ENCODE assay signal across 27 cellular contexts in genomic region chr2:23587330-23587729, GRCh38.
DNase-seq lines count a peak whose midpoint lies in the region; ATAC-seq, FAIRE-seq and TF ChIP-seq lines count a peak whose summit lies in the region.
"Had no signal": no experiment of that assay in that cellular context is flagged by ENCODE, and none has a peak within 500 bp of the region (broad histone marks: within the 10 kb centered on the region; RNA-seq: fewer than 3 reads in every experiment).

No MANE protein-coding gene starts in this region.

- no peaks in the 10 kb centered on the region for H3K9me3 ChIP-seq in HEK293 (ENCODE audit: control insufficient read depth, insufficient read depth, low read depth, low read length)
- no peaks in the 10 kb centered on the region for H3K9me3 ChIP-seq in kidney (ENCODE audit: control insufficient read depth in 1 of 2, low read length in 2 of 2)
- H3K9me3 ChIP-seq in gastrocnemius medialis, result no peaks in the 10 kb centered on the region
- H3K9me3 ChIP-seq: BLaER1, neutrophil, SJSA1, transverse colon had no signal

- TF ChIP-seq POLR2A in gastrocnemius medialis (IDR thresholded peaks at IDR 0.05), result no peak

- TF ChIP-seq CTCF in HEK293 (tag by site-specific recombination; IDR thresholded peaks at IDR 0.05) (no peak), kidney (IDR thresholded peaks at IDR 0.05; ENCODE audit: borderline replicate concordance, extremely low read depth, insufficient read depth) (no peak), gastrocnemius medialis (IDR thresholded peaks at IDR 0.05 in 4 of 5, conservative IDR thresholded peaks at IDR 0.05 in 1 of 5) (no peak), CD14-positive monocyte (IDR thresholded peaks at IDR 0.05) (no peak)

- in situ Hi-C loops in gastrocnemius medialis (cut with MboI; ENCODE audit: low sequenced_read_pairs in 4 of 4), result no loop called here

- intact Hi-C loops in kidney (cut with DNase I) (no loop called here), gastrocnemius medialis (cut with DNase I; ENCODE audit: low total_unique reads) (no loop called here), CD14-positive monocyte (cut with micrococcal nuclease) (no loop called here)

- peaks cover 0 to 2% (median 0%) of the 10 kb centered on the region in 7 donors for H3K9me3 Mint-ChIP-seq in CD14-positive monocyte
- H3K9me3 Mint-ChIP-seq: activated B cell treated with CpG ODN at 0.5 μM for 24 hours; activated naive CD8-positive, alpha-beta T cell treated with anti-CD3 and anti-CD28 coated beads for 36 hours; activated T-cell treated with anti-CD3 and anti-CD28 coated beads, Interleukin-2, amount 50 U/mL, for 24 hours; memory B cell had no signal

- no peak for FAIRE-seq in kidney (lab: Jason Lieb, UNC)
- FAIRE-seq: colon, GM12892 had no signal

- H3K4me3 Mint-ChIP-seq in CD14-positive monocyte, result no peak overlapping the region
- H3K4me3 Mint-ChIP-seq: activated B cell treated with CpG ODN at 0.5 μM for 24 hours; activated naive CD8-positive, alpha-beta T cell treated with anti-CD3 and anti-CD28 coated beads for 36 hours; activated T-cell treated with anti-CD3 and anti-CD28 coated beads, Interleukin-2, amount 50 U/mL, for 24 hours; memory B cell had no signal

- no peaks in the 10 kb centered on the region for H3K36me3 Mint-ChIP-seq in CD14-positive monocyte
- H3K36me3 Mint-ChIP-seq: activated naive CD8-positive, alpha-beta T cell treated with anti-CD3 and anti-CD28 coated beads for 36 hours had no signal

- no peaks in the 10 kb centered on the region for H3K27me3 ChIP-seq in gastrocnemius medialis
- H3K27me3 ChIP-seq: BLaER1, SJSA1, transverse colon had no signal

- ATAC-seq in gastrocnemius medialis, result no peak
- no peak for ATAC-seq in HG02870 (IDR thresholded peaks at IDR 0.05; ENCODE audit: unreplicated experiment)
- ATAC-seq: left lobe of liver had no signal

- H3K27ac Mint-ChIP-seq in CD14-positive monocyte, result no peak overlapping the region
- H3K27ac Mint-ChIP-seq: activated B cell treated with CpG ODN at 0.5 μM for 24 hours; activated naive CD8-positive, alpha-beta T cell treated with anti-CD3 and anti-CD28 coated beads for 36 hours; activated T-cell treated with anti-CD3 and anti-CD28 coated beads, Interleukin-2, amount 50 U/mL, for 24 hours; memory B cell; progenitor cell of endocrine pancreas had no signal

- peaks cover 5 to 26% (median 11%) of the 10 kb centered on the region in 3 donors for H3K27me3 Mint-ChIP-seq in CD14-positive monocyte (ENCODE audit: low read depth in 3 of 3)
- H3K27me3 Mint-ChIP-seq: activated B cell treated with CpG ODN at 0.5 μM for 24 hours; activated naive CD8-positive, alpha-beta T cell treated with anti-CD3 and anti-CD28 coated beads for 36 hours; activated T-cell treated with anti-CD3 and anti-CD28 coated beads, Interleukin-2, amount 50 U/mL, for 24 hours had no signal

- H3K27ac ChIP-seq in HEK293 (ENCODE audit: extremely low read depth, low read depth, low read length), result no peak overlapping the region
- H3K27ac ChIP-seq in kidney (ENCODE audit: low read depth in 2 of 2, low read length in 2 of 2), result no peak overlapping the region
- peak overlapping the region; percentile 83 to 93 (median 88) for H3K27ac ChIP-seq in gastrocnemius medialis
- H3K27ac ChIP-seq: BLaER1, neutrophil, SJSA1 had no signal

- H3K4me3 ChIP-seq in HEK293 (ENCODE audit: low read depth, low read length) (no peak overlapping the region), kidney (ENCODE audit: low read length in 2 of 2) (no peak overlapping the region), gastrocnemius medialis (no peak overlapping the region)
- H3K4me3 ChIP-seq: BLaER1, SJSA1, transverse colon had no signal

- no peaks in the 10 kb centered on the region for H3K4me1 Mint-ChIP-seq in CD14-positive monocyte
- H3K4me1 Mint-ChIP-seq: activated B cell treated with CpG ODN at 0.5 μM for 24 hours; activated naive CD8-positive, alpha-beta T cell treated with anti-CD3 and anti-CD28 coated beads for 36 hours had no signal

- H3K36me3 ChIP-seq in HEK293 (ENCODE audit: control insufficient read depth in 2 of 2, insufficient read depth in 1 of 2, low read length in 2 of 2) (no peaks in the 10 kb centered on the region), kidney (ENCODE audit: control insufficient read depth in 1 of 2, insufficient read depth in 2 of 2, low read length in 2 of 2) (no peaks in the 10 kb centered on the region), gastrocnemius medialis (no peaks in the 10 kb centered on the region)
- H3K36me3 ChIP-seq: BLaER1, neutrophil, SJSA1, transverse colon had no signal

- DNase-seq in NCI-H2227 treated with DMSO at 0.1 percent for 48 hours (lab: John Stamatoyannopoulos, UW) (peak; percentile 70), kidney (peak; percentile 35), gastrocnemius medialis (no peak), NAMALWA (ENCODE audit: low spot score) (no peak), CD14-positive monocyte (ENCODE audit: low spot score) (no peak)
- DNase-seq: activated B cell treated with CpG ODN at 0.5 μM for 24 hours; activated CD4-positive, alpha-beta T cell treated with anti-CD3 and anti-CD28 coated beads, Interleukin-2, amount 50 U/mL, for 1 hour; activated gamma-delta T cell; activated naive CD8-positive, alpha-beta T cell treated with anti-CD3 and anti-CD28 coated beads for 36 hours; activated T-cell treated with anti-CD3 and anti-CD28 coated beads, Interleukin-2, amount 50 U/mL, for 24 hours; DMS153; Kasumi-1; MV-4-11; NCI-H146; NCI-H748 treated with DMSO at 0.1 percent for 48 hours; stimulated activated CD4-positive, alpha-beta T cell treated with anti-CD3 and anti-CD28 coated beads, Interleukin-4, amount 100 ng/mL, for 24 hours; transverse colon had no signal

- no peak overlapping the region for H3K9ac ChIP-seq in kidney (ENCODE audit: low read length in 2 of 2)
- H3K9ac ChIP-seq: BLaER1 had no signal

- CTCF ChIA-PET in HEK293 (lab: Yijun Ruan, JAX), result interaction anchor here (0.5 to 2.0 kb wide), 2 partner anchors 11 to 20 kb away, joined by 3 to 5 read pairs; no protein-coding TSS in a partner anchor

- H3K4me1 ChIP-seq in HEK293 (ENCODE audit: control insufficient read depth, insufficient read depth, low read length), result 0 out of 2 replicates have a peak, but pooled peaks cover 2% of the 10 kb centered on the region
- no peaks in the 10 kb centered on the region for H3K4me1 ChIP-seq in kidney (ENCODE audit: control insufficient read depth in 1 of 2, insufficient read depth in 1 of 2, low read depth in 1 of 2, low read length in 2 of 2)
- H3K4me1 ChIP-seq in gastrocnemius medialis, result peaks cover 37 to 80% of the 10 kb centered on the region in 2 donors
- H3K4me1 ChIP-seq: SJSA1 had no signal

- POLR2A ChIA-PET in HEK293 (lab: Yijun Ruan, JAX), result no interaction called here

TF ChIP-seq in HEK293, 187 proteins besides CTCF, POLR2A, EP300 and RAD21:
- TF ChIP-seq KLF1 (tag by site-specific recombination; IDR thresholded peaks at IDR 0.05), result no peak
- 0 out of 2 replicates have a peak, but pooled peaks have one; percentile 30 for TF ChIP-seq TCF7L2 (IDR thresholded peaks at IDR 0.05; ENCODE audit: borderline replicate concordance, low read depth, low read length)

Comparison
In these comparisons a context has a peak if more than half of its experiments do, and no peak if none do; other contexts are left out.
1. H3K27ac ChIP-seq: peak in gastrocnemius medialis (4 of 4); none in HEK293 (single experiment) and kidney (0 of 2).
2. DNase-seq: peak in NCI-H2227 treated with DMSO at 0.1 percent for 48 hours (single experiment) and kidney (single experiment); none in gastrocnemius medialis (0 of 2), NAMALWA (single experiment) and CD14-positive monocyte (single experiment).